In genomic region chr19:508204-509150, GRCh38 we compare ENCODE assay signal across 8 cellular contexts. TPM values are rescaled to one million over a fixed set of nuclear protein-coding genes. Genes with fewer than 3 reads are reported as not detected.
DNase-seq lines count a peak whose midpoint lies in the region; ATAC-seq and TF ChIP-seq lines count a peak whose summit lies in the region.

No MANE protein-coding gene starts in this region.

- intact Hi-C loops in lower leg skin (cut with DNase I; ENCODE audit: low total_unique reads), result no loop called here
- intact Hi-C loops in thyroid gland (cut with DNase I), result no loop called here
- intact Hi-C loops in body of pancreas (cut with DNase I), result no loop called here

- no peak for DNase-seq in activated CD8-positive, alpha-beta memory T cell treated with anti-CD3 and anti-CD28 coated beads, Interleukin-2, amount 10 ng/mL, durations not matched to agents 7 days and 5 days
- no peak for DNase-seq in activated CD8-positive, alpha-beta memory T cell treated with anti-CD3 and anti-CD28 coated beads for 24 hours
- DNase-seq in lower leg skin (ENCODE audit: low spot score in 2 of 2) (no peak), thyroid gland (no peak), GM13977 (ENCODE audit: low spot score) (no peak), GM10266 (ENCODE audit: extremely low spot score) (no peak), body of pancreas (no peak)

- no peak for TF ChIP-seq CTCF in lower leg skin (IDR thresholded peaks at IDR 0.05)
- no peak for TF ChIP-seq CTCF in thyroid gland (IDR thresholded peaks at IDR 0.05)
- no peak for TF ChIP-seq CTCF in GM13977 (IDR thresholded peaks at IDR 0.05; ENCODE audit: extremely low read depth, insufficient read depth, missing control alignments)
- no peak for TF ChIP-seq CTCF in GM10266 (IDR thresholded peaks at IDR 0.05; ENCODE audit: control insufficient read depth, insufficient read depth, low read depth, missing control alignments)
- TF ChIP-seq CTCF in body of pancreas (IDR thresholded peaks at IDR 0.05), result no peak

- H3K27ac ChIP-seq in angular gyrus (ENCODE audit: low read depth, low read length) (peak overlapping the region; percentile 85), thyroid gland (no peak overlapping the region), body of pancreas (peak overlapping the region in 1 of 4 donors; percentile 88)

- no peaks in the 10 kb centered on the region for H3K9me3 Mint-ChIP-seq in activated CD8-positive, alpha-beta memory T cell treated with anti-CD3 and anti-CD28 coated beads, Interleukin-2, amount 10 ng/mL, durations not matched to agents 7 days and 5 days (ENCODE audit: low read depth)

- ATAC-seq in activated CD8-positive, alpha-beta memory T cell treated with anti-CD3 and anti-CD28 coated beads, Interleukin-2, amount 10 ng/mL, durations not matched to agents 7 days and 5 days, result no peak
- no peak for ATAC-seq in body of pancreas

- peak overlapping the region; percentile 99 for H3K27ac Mint-ChIP-seq in activated CD8-positive, alpha-beta memory T cell treated with anti-CD3 and anti-CD28 coated beads, Interleukin-2, amount 10 ng/mL, durations not matched to agents 7 days and 5 days

- in situ Hi-C loops in GM13977 (cut with MboI; ENCODE audit: low pct_unique_long_range_greater_than_20kb, low sequenced_read_pairs, unreplicated experiment), result no loop called here

- H3K4me3 ChIP-seq in lower leg skin (ENCODE audit: low read depth, poor library complexity, severe bottlenecking) (peak overlapping the region; percentile 69), thyroid gland (replicated peaks in 1 of 3) (peak overlapping the region; percentile 69 to 99 (median 84)), body of pancreas (peak overlapping the region in 1 of 2 donors; percentile 85)

- H3K4me3 Mint-ChIP-seq in activated CD8-positive, alpha-beta memory T cell treated with anti-CD3 and anti-CD28 coated beads, Interleukin-2, amount 10 ng/mL, durations not matched to agents 7 days and 5 days, result peak overlapping the region; percentile 83

- H3K9me3 ChIP-seq in thyroid gland, result no peaks in the 10 kb centered on the region
- no peaks in the 10 kb centered on the region for H3K9me3 ChIP-seq in body of pancreas

- H3K27me3 Mint-ChIP-seq in activated CD8-positive, alpha-beta memory T cell treated with anti-CD3 and anti-CD28 coated beads, Interleukin-2, amount 10 ng/mL, durations not matched to agents 7 days and 5 days, result no peaks in the 10 kb centered on the region

- TF ChIP-seq POLR2A in lower leg skin (IDR thresholded peaks at IDR 0.05) (no peak), thyroid gland (IDR thresholded peaks at IDR 0.05) (no peak), body of pancreas (IDR thresholded peaks at IDR 0.05) (no peak)

- H3K4me1 Mint-ChIP-seq in activated CD8-positive, alpha-beta memory T cell treated with anti-CD3 and anti-CD28 coated beads, Interleukin-2, amount 10 ng/mL, durations not matched to agents 7 days and 5 days, result peaks cover 46% of the 10 kb centered on the region

- H3K36me3 ChIP-seq in thyroid gland (no peaks in the 10 kb centered on the region), body of pancreas (replicated peaks in 1 of 2; ENCODE audit: insufficient read depth in 1 of 2, low read depth in 2 of 2) (no peaks in the 10 kb centered on the region)

- 56 to 57% methylated on average over 32 of the region's 32 CpGs for WGBS in lower leg skin, 2 donors
- WGBS in thyroid gland, 2 donors, result 59 to 67% methylated on average over 29 to 31 of the region's 32 CpGs
- 54 to 65% methylated on average over 25 to 31 of the region's 32 CpGs for WGBS in body of pancreas, 2 donors

- H3K36me3 Mint-ChIP-seq in activated CD8-positive, alpha-beta memory T cell treated with anti-CD3 and anti-CD28 coated beads, Interleukin-2, amount 10 ng/mL, durations not matched to agents 7 days and 5 days, result peaks cover 5% of the 10 kb centered on the region

- no peaks in the 10 kb centered on the region for H3K27me3 ChIP-seq in thyroid gland
- H3K27me3 ChIP-seq in body of pancreas, result no peaks in the 10 kb centered on the region

- CTCF ChIA-PET in activated CD8-positive, alpha-beta memory T cell treated with anti-CD3 and anti-CD28 coated beads, Interleukin-2, amount 10 ng/mL, durations not matched to agents 7 days and 5 days (lab: Charles Lee), result interaction anchor here (1.0 to 2.8 kb wide), 2 partner anchors 13 to 24 kb away, joined by 3 to 24 read pairs; partner anchors contain the start of gene CDC34

- peaks cover 24 to 29% of the 10 kb centered on the region in 2 donors for H3K4me1 ChIP-seq in thyroid gland
- H3K4me1 ChIP-seq in body of pancreas, result peaks cover 25% of the 10 kb centered on the region

RNA-seq across cellular contexts. Expression of gene TPGS1, which starts 1.2 kb away (rescaled TPM):
- 10 to 100 TPM; 19.4 to 21.6 TPM for total RNA-seq in activated CD8-positive, alpha-beta memory T cell treated with anti-CD3 and anti-CD28 coated beads, Interleukin-2, amount 10 ng/mL, durations not matched to agents 7 days and 5 days
- 10 to 100 TPM; 23.4 to 73.8 (median 62.1) TPM for total RNA-seq in lower leg skin
- total RNA-seq in thyroid gland, result 100 to 1,000 TPM in 2 of 4 donors, 10 to 100 TPM in 2; 50.8 to 147 (median 99.6) TPM
- total RNA-seq in body of pancreas, result 10 to 100 TPM; 34.5 to 62.0 TPM

RNA-seq across cellular contexts. Expression of gene MADCAM1, which starts 12.2 kb away (rescaled TPM):
- total RNA-seq in activated CD8-positive, alpha-beta memory T cell treated with anti-CD3 and anti-CD28 coated beads, Interleukin-2, amount 10 ng/mL, durations not matched to agents 7 days and 5 days, result under 1 TPM; 0.16 to 0.44 TPM
- total RNA-seq in lower leg skin (under 1 TPM in 2 of 4 donors, not detected in 2; 0.34 to 0.57 TPM), thyroid gland (1 to 10 TPM in 1 of 4 donors, under 1 TPM in 1, not detected in 2; 0.56 to 3.1 TPM), body of pancreas (1 to 10 TPM in 1 of 2 donors, not detected in 1; 3.6 TPM)

RNA-seq across cellular contexts. Expression of gene CDC34, which starts 23.1 kb away (rescaled TPM):
- 10 to 100 TPM; 58.3 to 58.9 TPM for total RNA-seq in activated CD8-positive, alpha-beta memory T cell treated with anti-CD3 and anti-CD28 coated beads, Interleukin-2, amount 10 ng/mL, durations not matched to agents 7 days and 5 days
- total RNA-seq in lower leg skin, result 100 to 1,000 TPM; 129 to 214 (median 140) TPM
- total RNA-seq in thyroid gland, result 10 to 100 TPM; 44.8 to 64.7 (median 48.2) TPM
- total RNA-seq in body of pancreas, result 100 to 1,000 TPM in 1 of 2 donors, 10 to 100 TPM in 1; 77.0 to 101 TPM

RNA-seq across cellular contexts. Expression of gene GZMM, which starts 35.4 kb away (rescaled TPM):
- 10 to 100 TPM; 46.9 to 76.3 TPM for total RNA-seq in activated CD8-positive, alpha-beta memory T cell treated with anti-CD3 and anti-CD28 coated beads, Interleukin-2, amount 10 ng/mL, durations not matched to agents 7 days and 5 days
- total RNA-seq in lower leg skin (1 to 10 TPM in 2 of 4 donors, under 1 TPM in 1, not detected in 1; 0.29 to 1.5 (median 1.3) TPM), thyroid gland (1 to 10 TPM in 1 of 4 donors, under 1 TPM in 1, not detected in 2; 0.78 to 1.9 TPM), body of pancreas (1 to 10 TPM in 1 of 2 donors, not detected in 1; 5.3 TPM)

RNA-seq across cellular contexts. Expression of gene SHC2, which starts 47.6 kb away (rescaled TPM):
- not detected for total RNA-seq in activated CD8-positive, alpha-beta memory T cell treated with anti-CD3 and anti-CD28 coated beads, Interleukin-2, amount 10 ng/mL, durations not matched to agents 7 days and 5 days
- total RNA-seq in lower leg skin (10 to 100 TPM; 14.6 to 25.0 (median 17.8) TPM), thyroid gland (10 to 100 TPM; 31.5 to 72.8 (median 48.8) TPM), body of pancreas (100 to 1,000 TPM; 119 to 137 TPM)
